In genomic region chr5:146340260-146341081, GRCh38 we compare ENCODE assay signal across 1 cellular context.
TF ChIP-seq lines count a peak whose summit lies in the region.

No MANE protein-coding gene starts in this region.

TF ChIP-seq in HepG2, 621 proteins besides CTCF, POLR2A, EP300 and RAD21 (continued from another document and continues in another):
- TF ChIP-seq HOXA7 (CRISPR knock-in tag; IDR thresholded peaks at IDR 0.05) (0 out of 2 replicates have a peak, but pooled peaks have one; percentile 50), ATF7-NPFF (CRISPR knock-in tag; IDR thresholded peaks at IDR 0.05; ENCODE audit: low read depth) (0 out of 2 replicates have a peak, but pooled peaks have one; percentile 42), AKNA (CRISPR knock-in tag; IDR thresholded peaks at IDR 0.05; ENCODE audit: borderline replicate concordance) (peak; percentile 43; the same call in 1 of the 2 replicates), ZNF329 (CRISPR knock-in tag; IDR thresholded peaks at IDR 0.05; ENCODE audit: low read depth) (0 out of 2 replicates have a peak, but pooled peaks have one; percentile 43), ZNF232 (CRISPR knock-in tag; IDR thresholded peaks at IDR 0.05; ENCODE audit: borderline replicate concordance) (peak; percentile 85; the same call in 1 of the 2 replicates), ZNF564 (CRISPR knock-in tag; IDR thresholded peaks at IDR 0.05) (0 out of 2 replicates have a peak, but pooled peaks have one; percentile 50), ZNF598 (CRISPR knock-in tag; IDR thresholded peaks at IDR 0.05; ENCODE audit: borderline replicate concordance) (0 out of 2 replicates have a peak, but pooled peaks have one; percentile 36), ATF6 (CRISPR knock-in tag; conservative IDR thresholded peaks at IDR 0.05) (0 out of 2 replicates have a peak, but pooled peaks have one; percentile 81), ZNF263 (CRISPR knock-in tag; IDR thresholded peaks at IDR 0.05) (0 out of 2 replicates have a peak, but pooled peaks have one; percentile 21), MIER2 (CRISPR knock-in tag; IDR thresholded peaks at IDR 0.05) (peak; percentile 98), NFAT5 (CRISPR knock-in tag; IDR thresholded peaks at IDR 0.05) (peak; percentile 79; the same call in 1 of the 2 replicates), ZNF124 (CRISPR knock-in tag; IDR thresholded peaks at IDR 0.05) (0 out of 2 replicates have a peak, but pooled peaks have one; percentile 61), RNF2 (conservative IDR thresholded peaks at IDR 0.05; ENCODE audit: low read depth) (no peak), ZSCAN5A (CRISPR knock-in tag; IDR thresholded peaks at IDR 0.05; ENCODE audit: borderline replicate concordance) (no peak), ZNF331 (CRISPR knock-in tag; IDR thresholded peaks at IDR 0.05) (peak; percentile 74), TBX2 (CRISPR knock-in tag; IDR thresholded peaks at IDR 0.05; ENCODE audit: borderline replicate concordance) (peak; percentile 47; the same call in 1 of the 2 replicates), ZFYVE20 (CRISPR knock-in tag; IDR thresholded peaks at IDR 0.05; ENCODE audit: borderline replicate concordance, low read depth) (no peak), SOX6 (IDR thresholded peaks at IDR 0.05) (no peak), SOX6 (CRISPR knock-in tag; IDR thresholded peaks at IDR 0.05) (no peak), KAT8 (CRISPR knock-in tag; IDR thresholded peaks at IDR 0.05) (0 out of 2 replicates have a peak, but pooled peaks have one; percentile 37), ZNF574 (CRISPR knock-in tag; IDR thresholded peaks at IDR 0.05) (peak; percentile 38; the same call in 1 of the 2 replicates), ZSCAN9 (CRISPR knock-in tag; IDR thresholded peaks at IDR 0.05; ENCODE audit: borderline replicate concordance) (peak; percentile 90; the same call in 1 of the 2 replicates), FOXK1 (CRISPR knock-in tag; IDR thresholded peaks at IDR 0.05; ENCODE audit: borderline replicate concordance, low read depth) (peak; percentile 23; the same call in 1 of the 2 replicates), ZNF878 (CRISPR knock-in tag; IDR thresholded peaks at IDR 0.05) (0 out of 2 replicates have a peak, but pooled peaks have one; percentile 47), EHMT2 (IDR thresholded peaks at IDR 0.05; ENCODE audit: borderline replicate concordance, low read depth, low read length) (peak; percentile 97; the same call in 1 of the 2 replicates), ZBTB43 (CRISPR knock-in tag; conservative IDR thresholded peaks at IDR 0.05) (peak; percentile 56), BATF2 (CRISPR knock-in tag; IDR thresholded peaks at IDR 0.05) (0 out of 2 replicates have a peak, but pooled peaks have one; percentile 56), TSC22D2 (CRISPR knock-in tag; IDR thresholded peaks at IDR 0.05; ENCODE audit: borderline replicate concordance) (peak; percentile 92), NKX3-1 (CRISPR knock-in tag; IDR thresholded peaks at IDR 0.05) (peak; percentile 88; the same call in 1 of the 2 replicates), ZNF333 (CRISPR knock-in tag; IDR thresholded peaks at IDR 0.05; ENCODE audit: borderline replicate concordance) (no peak), ISL2 (CRISPR knock-in tag; IDR thresholded peaks at IDR 0.05) (0 out of 2 replicates have a peak, but pooled peaks have one; percentile 39), ERF (CRISPR knock-in tag; IDR thresholded peaks at IDR 0.05) (peak; percentile 63; the same call in 1 of the 2 replicates), ZNF44 (CRISPR knock-in tag; IDR thresholded peaks at IDR 0.05) (peak; percentile 33; the same call in 1 of the 2 replicates), ZNF430 (CRISPR knock-in tag; IDR thresholded peaks at IDR 0.05) (peak; percentile 72; the same call in 1 of the 2 replicates), ZNF747 (CRISPR knock-in tag; IDR thresholded peaks at IDR 0.05; ENCODE audit: borderline replicate concordance) (peak; percentile 10; the same call in 1 of the 2 replicates), CCDC6 (CRISPR knock-in tag; IDR thresholded peaks at IDR 0.05) (0 out of 2 replicates have a peak, but pooled peaks have one; percentile 36), KLF11 (CRISPR knock-in tag; IDR thresholded peaks at IDR 0.05) (0 out of 2 replicates have a peak, but pooled peaks have one; percentile 71), GPN1 (CRISPR knock-in tag; IDR thresholded peaks at IDR 0.05; ENCODE audit: borderline replicate concordance) (0 out of 2 replicates have a peak, but pooled peaks have one; percentile 46)
